Comparison of ENCODE assay signal across 36 cellular contexts in genomic region chr13:67096418-67096817, GRCh38.
"Had no signal": no experiment of that assay in that cellular context is flagged by ENCODE, and none has a peak within 500 bp of the region (broad histone marks: within the 10 kb centered on the region; RNA-seq: fewer than 3 reads in every experiment).

No MANE protein-coding gene starts in this region.

- H3K4me3 ChIP-seq: body of pancreas, breast epithelium had no signal

- H3K27ac Mint-ChIP-seq: activated B cell treated with CpG ODN at 0.5 μM for 24 hours; activated CD4-positive, alpha-beta memory T cell treated with anti-CD3 and anti-CD28 coated beads, Interleukin-2, amount 10 ng/mL, durations not matched to agents 7 days and 5 days; activated CD8-positive, alpha-beta memory T cell treated with anti-CD3 and anti-CD28 coated beads, Interleukin-2, amount 10 ng/mL, durations not matched to agents 7 days and 5 days; activated naive CD8-positive, alpha-beta T cell treated with anti-CD3 and anti-CD28 coated beads for 36 hours had no signal

- DNase-seq: activated B cell treated with CpG ODN at 0.5 μM for 24 hours; activated CD4-positive, alpha-beta memory T cell treated with anti-CD3 and anti-CD28 coated beads, Interleukin-2, amount 10 ng/mL, durations not matched to agents 7 days and 5 days; activated CD4-positive, alpha-beta T cell treated with anti-CD3 and anti-CD28 coated beads for 4 hours; activated CD4-positive, alpha-beta T cell treated with anti-CD3 and anti-CD28 coated beads, Interleukin-2, amount 50 U/mL, for 1 hour; activated CD4-positive, CD25-positive, alpha-beta regulatory T cell treated with anti-CD3 and anti-CD28 coated beads, Interleukin-2, amount 50 U/mL, for 72 hours; activated CD8-positive, alpha-beta memory T cell treated with anti-CD3 and anti-CD28 coated beads for 24 hours; activated CD8-positive, alpha-beta memory T cell treated with anti-CD3 and anti-CD28 coated beads, Interleukin-2, amount 10 ng/mL, durations not matched to agents 7 days and 5 days; activated CD8-positive, alpha-beta memory T cell treated with anti-CD3 and anti-CD28 coated beads, Interleukin-2, amount 50 U/mL, for 48 hours; activated effector memory CD4-positive, alpha-beta T cell treated with anti-CD3 and anti-CD28 coated beads, Interleukin-2, amount 50 U/mL, for 16 hours; activated naive CD4-positive, alpha-beta T cell; activated naive CD4-positive, alpha-beta T cell treated with anti-CD3 and anti-CD28 coated beads, Interleukin-2, amount 50 U/mL, for 16 hours; activated naive CD8-positive, alpha-beta T cell treated with anti-CD3 and anti-CD28 coated beads for 36 hours; activated T-cell treated with anti-CD3 and anti-CD28 coated beads, Interleukin-2, amount 50 U/mL, for 48 hours; amniotic stem cell; aorta; body of pancreas; NCI-H1092 treated with DMSO at 0.1 percent for 48 hours; NCI-H1417; NCI-H146; NCI-H187; NCI-H2029 treated with DMSO at 0.1 percent for 48 hours; NCI-H2107; NCI-H2171; NCI-H510A; NCI-H526; NCI-H748 treated with DMSO at 0.1 percent for 48 hours; NK-92 treated with Interleukin-12 subunit alpha and Interleukin-12 subunit beta, amount 100 ng/mL, for 24 hours; OCI-M1; Right ventricle myocardium superior; SW 1271; T-helper 1 cell; T-helper 2 cell; T-helper 9 cell had no signal

- H3K4me3 Mint-ChIP-seq: activated B cell treated with CpG ODN at 0.5 μM for 24 hours; activated CD4-positive, alpha-beta memory T cell treated with anti-CD3 and anti-CD28 coated beads, Interleukin-2, amount 10 ng/mL, durations not matched to agents 7 days and 5 days; activated CD8-positive, alpha-beta memory T cell treated with anti-CD3 and anti-CD28 coated beads, Interleukin-2, amount 10 ng/mL, durations not matched to agents 7 days and 5 days; activated naive CD8-positive, alpha-beta T cell treated with anti-CD3 and anti-CD28 coated beads for 36 hours had no signal

- H3K27ac ChIP-seq: body of pancreas, breast epithelium, KMS-11, VCaP had no signal

- H3K4me1 ChIP-seq: body of pancreas, breast epithelium had no signal

- H3K36me3 ChIP-seq: breast epithelium had no signal

- H3K27me3 Mint-ChIP-seq: activated B cell treated with CpG ODN at 0.5 μM for 24 hours; activated CD4-positive, alpha-beta memory T cell treated with anti-CD3 and anti-CD28 coated beads, Interleukin-2, amount 10 ng/mL, durations not matched to agents 7 days and 5 days; activated CD8-positive, alpha-beta memory T cell treated with anti-CD3 and anti-CD28 coated beads, Interleukin-2, amount 10 ng/mL, durations not matched to agents 7 days and 5 days; activated naive CD8-positive, alpha-beta T cell treated with anti-CD3 and anti-CD28 coated beads for 36 hours had no signal

- H3K4me1 Mint-ChIP-seq: activated B cell treated with CpG ODN at 0.5 μM for 24 hours; activated CD4-positive, alpha-beta memory T cell treated with anti-CD3 and anti-CD28 coated beads, Interleukin-2, amount 10 ng/mL, durations not matched to agents 7 days and 5 days; activated CD8-positive, alpha-beta memory T cell treated with anti-CD3 and anti-CD28 coated beads, Interleukin-2, amount 10 ng/mL, durations not matched to agents 7 days and 5 days; activated naive CD8-positive, alpha-beta T cell treated with anti-CD3 and anti-CD28 coated beads for 36 hours had no signal

- H3K4me2 ChIP-seq: KMS-11 had no signal

- H3K9me3 Mint-ChIP-seq: activated B cell treated with CpG ODN at 0.5 μM for 24 hours; activated CD4-positive, alpha-beta memory T cell treated with anti-CD3 and anti-CD28 coated beads, Interleukin-2, amount 10 ng/mL, durations not matched to agents 7 days and 5 days; activated naive CD8-positive, alpha-beta T cell treated with anti-CD3 and anti-CD28 coated beads for 36 hours had no signal

- H3K9me3 ChIP-seq: body of pancreas, breast epithelium had no signal

- ATAC-seq: activated CD8-positive, alpha-beta memory T cell treated with anti-CD3 and anti-CD28 coated beads, Interleukin-2, amount 10 ng/mL, durations not matched to agents 7 days and 5 days; body of pancreas had no signal

- H3K27me3 ChIP-seq: body of pancreas, breast epithelium had no signal

- H3K36me3 Mint-ChIP-seq: activated CD8-positive, alpha-beta memory T cell treated with anti-CD3 and anti-CD28 coated beads, Interleukin-2, amount 10 ng/mL, durations not matched to agents 7 days and 5 days; activated naive CD8-positive, alpha-beta T cell treated with anti-CD3 and anti-CD28 coated beads for 36 hours had no signal
